Comparison of ENCODE assay signal across 20 cellular contexts in the genomic region with DNA sequence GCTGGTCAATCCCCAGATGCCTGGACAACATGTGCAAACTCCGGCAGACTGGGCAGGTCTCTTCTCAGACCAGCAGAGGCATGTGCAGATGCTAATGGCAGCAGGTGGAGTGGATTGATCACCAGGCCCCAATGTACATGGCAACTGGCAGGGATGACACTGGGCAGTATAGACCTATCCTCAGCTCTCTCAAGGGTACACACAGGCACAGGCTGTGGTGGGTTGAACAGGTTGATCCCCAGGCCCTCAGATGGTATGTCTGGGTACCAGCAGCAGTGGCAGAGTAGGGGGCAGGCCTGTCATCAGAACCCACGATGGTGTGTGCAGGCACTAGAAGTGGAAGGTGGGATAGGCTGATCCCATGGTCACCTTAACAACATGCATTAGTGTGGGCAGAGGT.
"Had no signal": no experiment of that assay in that cellular context is flagged by ENCODE, and none has a peak within 500 bp of the region (broad histone marks: within the 10 kb centered on the region; RNA-seq: fewer than 3 reads in every experiment).

No MANE protein-coding gene starts in this region.

- DNase-seq: activated CD8-positive, alpha-beta T cell treated with anti-CD3 and anti-CD28 coated beads for 36 hours; activated naive CD4-positive, alpha-beta T cell treated with anti-CD3 and anti-CD28 coated beads, Interleukin-2, amount 10 ng/mL, durations not matched to agents 7 days and 5 days; activated T-cell treated with anti-CD3 and anti-CD28 coated beads, Interleukin-2, amount 50 U/mL, for 24 hours; dermis blood vessel endothelial cell; effector memory CD4-positive, alpha-beta T cell; immature natural killer cell; kidney glomerular epithelial cell; left ventricle myocardium inferior; mammary epithelial cell; nephron progenitor cell; nucleus accumbens; sigmoid colon; spleen; SW 1271 had no signal

- H3K9me3 ChIP-seq: sigmoid colon had no signal

- H3K4me3 ChIP-seq: breast epithelium, left ventricle myocardium inferior, sigmoid colon, spleen had no signal

- H3K27me3 Mint-ChIP-seq: activated CD8-positive, alpha-beta T cell treated with anti-CD3 and anti-CD28 coated beads for 36 hours; activated naive CD4-positive, alpha-beta T cell treated with anti-CD3 and anti-CD28 coated beads, Interleukin-2, amount 10 ng/mL, durations not matched to agents 7 days and 5 days; activated T-cell treated with anti-CD3 and anti-CD28 coated beads, Interleukin-2, amount 50 U/mL, for 24 hours; stimulated activated naive CD8-positive, alpha-beta T cell treated with anti-CD3 and anti-CD28 coated beads, Interleukin-15, Interleukin-2, amounts not matched to agents 100 ng/mL and 50 ng/mL, for 24 hours; type B pancreatic cell had no signal

- H3K4me1 ChIP-seq: breast epithelium, left ventricle myocardium inferior had no signal

- FAIRE-seq: astrocyte, TTC549 had no signal

- H3K27ac ChIP-seq: breast epithelium, left ventricle myocardium inferior, sigmoid colon, spleen had no signal

- H3K4me1 Mint-ChIP-seq: nephron progenitor cell had no signal

- H3K27ac Mint-ChIP-seq: activated CD8-positive, alpha-beta T cell treated with anti-CD3 and anti-CD28 coated beads for 36 hours; activated naive CD4-positive, alpha-beta T cell treated with anti-CD3 and anti-CD28 coated beads, Interleukin-2, amount 10 ng/mL, durations not matched to agents 7 days and 5 days; nephron progenitor cell; stimulated activated naive CD8-positive, alpha-beta T cell treated with anti-CD3 and anti-CD28 coated beads, Interleukin-15, Interleukin-2, amounts not matched to agents 100 ng/mL and 50 ng/mL, for 24 hours; T-helper 2 cell treated with Interferon-gamma antibody and Interleukin-4, amounts not matched to agents 5 μg/mL and 100 μg/mL, for 36 hours; type B pancreatic cell had no signal

- H3K27me3 ChIP-seq: breast epithelium, sigmoid colon, spleen had no signal

- ATAC-seq: activated CD8-positive, alpha-beta T cell treated with anti-CD3 and anti-CD28 coated beads for 36 hours had no signal

- H3K36me3 ChIP-seq: breast epithelium had no signal

- H3K4me3 Mint-ChIP-seq: activated CD8-positive, alpha-beta T cell treated with anti-CD3 and anti-CD28 coated beads for 36 hours; activated naive CD4-positive, alpha-beta T cell treated with anti-CD3 and anti-CD28 coated beads, Interleukin-2, amount 10 ng/mL, durations not matched to agents 7 days and 5 days; activated T-cell treated with anti-CD3 and anti-CD28 coated beads, Interleukin-2, amount 50 U/mL, for 24 hours; immature natural killer cell; nephron progenitor cell; stimulated activated naive CD8-positive, alpha-beta T cell treated with anti-CD3 and anti-CD28 coated beads, Interleukin-15, Interleukin-2, amounts not matched to agents 100 ng/mL and 50 ng/mL, for 24 hours; T-helper 2 cell treated with Interferon-gamma antibody and Interleukin-4, amounts not matched to agents 5 μg/mL and 100 μg/mL, for 36 hours; type B pancreatic cell had no signal
